In the genomic region with DNA sequence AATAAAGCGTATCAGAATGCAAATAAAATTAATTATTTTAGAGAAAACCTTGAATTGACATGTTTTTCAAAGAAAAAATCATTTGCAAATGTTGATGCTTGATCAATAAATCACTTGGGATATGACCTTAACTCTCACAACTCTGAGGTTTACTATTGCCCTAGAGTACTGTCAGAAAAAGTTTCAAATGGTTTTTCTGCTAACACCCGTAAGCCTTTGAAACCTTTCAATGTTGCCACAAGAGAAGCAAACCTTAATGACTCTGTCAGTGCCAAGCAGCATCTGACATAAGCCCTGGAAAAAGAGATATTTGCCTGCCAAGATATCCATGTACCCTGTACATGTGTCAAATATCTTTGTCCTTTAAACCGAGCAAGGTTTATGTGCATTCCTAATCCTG, we compare ENCODE assay signal across 31 cellular contexts.
"Had no signal": no experiment of that assay in that cellular context is flagged by ENCODE, and none has a peak within 500 bp of the region (broad histone marks: within the 10 kb centered on the region; RNA-seq: fewer than 3 reads in every experiment).

No MANE protein-coding gene starts in this region.

- ATAC-seq: activated CD8-positive, alpha-beta T cell treated with anti-CD3 and anti-CD28 coated beads for 36 hours; activated naive CD4-positive, alpha-beta T cell treated with anti-CD3 and anti-CD28 coated beads, Interleukin-2, amount 50 U/mL, for 72 hours; activated T-cell treated with anti-CD3 and anti-CD28 coated beads, Interleukin-2, amount 50 U/mL, for 4 hours; activated T-cell treated with anti-CD3 and anti-CD28 coated beads, Interleukin-2, amount 50 U/mL, for 72 hours; activated T-helper 17 cell treated with anti-CD3 and anti-CD28 coated beads, Interleukin-2, amount 50 U/mL, for 72 hours; body of pancreas had no signal

- DNase-seq: activated B cell treated with CpG ODN at 0.5 μM for 24 hours; activated CD4-positive, alpha-beta memory T cell treated with anti-CD3 and anti-CD28 coated beads for 36 hours; activated CD4-positive, alpha-beta T cell treated with anti-CD3 and anti-CD28 coated beads for 4 hours; activated CD4-positive, alpha-beta T cell treated with anti-CD3 and anti-CD28 coated beads, Interleukin-2, amount 10 ng/mL, durations not matched to agents 24 days and 14 days; activated CD4-positive, alpha-beta T cell treated with anti-CD3 and anti-CD28 coated beads, Interleukin-2, amount 50 U/mL, for 1 hour; activated CD4-positive, alpha-beta T cell treated with anti-CD3 and anti-CD28 coated beads, Interleukin-2, amount 50 U/mL, for 4 hours; activated CD4-positive, CD25-positive, alpha-beta regulatory T cell treated with anti-CD3 and anti-CD28 coated beads, Interleukin-2, amount 50 U/mL, for 72 hours; activated CD8-positive, alpha-beta memory T cell treated with anti-CD3 and anti-CD28 coated beads, Interleukin-2, amount 50 U/mL, for 4 hours; activated CD8-positive, alpha-beta T cell treated with anti-CD3 and anti-CD28 coated beads for 36 hours; activated effector memory CD4-positive, alpha-beta T cell treated with anti-CD3 and anti-CD28 coated beads, Interleukin-2, amount 50 U/mL, for 16 hours; activated gamma-delta T cell treated with Interleukin-2 at 50 U/mL for 16 hours; activated naive CD4-positive, alpha-beta T cell; activated naive CD4-positive, alpha-beta T cell treated with anti-CD3 and anti-CD28 coated beads for 36 hours; activated naive CD4-positive, alpha-beta T cell treated with anti-CD3 and anti-CD28 coated beads, Interleukin-2, amount 50 U/mL, for 16 hours; activated naive CD8-positive, alpha-beta T cell treated with anti-CD3 and anti-CD28 coated beads for 36 hours; activated T-cell treated with anti-CD3 and anti-CD28 coated beads for 4 hours; activated T-cell treated with anti-CD3 and anti-CD28 coated beads, Interleukin-2, amount 50 U/mL, for 1 hour; activated T-cell treated with anti-CD3 and anti-CD28 coated beads, Interleukin-2, amount 50 U/mL, for 4 hours; activated T-cell treated with anti-CD3 and anti-CD28 coated beads, Interleukin-2, amount 50 U/mL, for 72 hours; adrenal gland; amniotic stem cell; aorta; body of pancreas; brain microvascular endothelial cell; caudate nucleus; cerebellar nuclear complex; T-helper 1 cell; T-helper 2 cell; T-helper 9 cell had no signal
